In genomic region chr5:170681013-170681433, GRCh38 we compare ENCODE assay signal across 9 cellular contexts.
DNase-seq lines count a peak whose midpoint lies in the region; ATAC-seq and TF ChIP-seq lines count a peak whose summit lies in the region.
"Had no signal": no experiment of that assay in that cellular context is flagged by ENCODE, and none has a peak within 500 bp of the region (broad histone marks: within the 10 kb centered on the region; RNA-seq: fewer than 3 reads in every experiment).

No MANE protein-coding gene starts in this region.

- H3K4me1 ChIP-seq in cardiac muscle cell (ENCODE audit: low read depth) (no peaks in the 10 kb centered on the region), smooth muscle cell (ENCODE audit: low read depth) (no peaks in the 10 kb centered on the region)
- H3K4me1 ChIP-seq in CD8-positive, alpha-beta memory T cell (ENCODE audit: insufficient read depth, low read length): no peaks in the 10 kb centered on the region

- H3K27me3 ChIP-seq in cardiac muscle cell: peaks cover 62% of the 10 kb centered on the region
- peaks cover 87% of the 10 kb centered on the region for H3K27me3 ChIP-seq in smooth muscle cell (ENCODE audit: low read depth)
- no peaks in the 10 kb centered on the region for H3K27me3 ChIP-seq in CD8-positive, alpha-beta memory T cell (ENCODE audit: insufficient read depth, low read length, poor library complexity, severe bottlenecking)

- H3K4me3 ChIP-seq in cardiac muscle cell (no peak overlapping the region), smooth muscle cell (peak overlapping the region; percentile 19)
- no peak overlapping the region for H3K4me3 ChIP-seq in CD8-positive, alpha-beta memory T cell (ENCODE audit: low read length)
- H3K4me3 ChIP-seq: thoracic aorta had no signal

- H3K36me3 Mint-ChIP-seq in activated CD4-positive, alpha-beta memory T cell treated with anti-CD3 and anti-CD28 coated beads for 36 hours: no peaks in the 10 kb centered on the region
- no peaks in the 10 kb centered on the region for H3K36me3 Mint-ChIP-seq in CD8-positive, alpha-beta memory T cell

- no peak overlapping the region for H2AFZ ChIP-seq in smooth muscle cell (ENCODE audit: low read depth)

- POLR2A ChIA-PET in activated CD4-positive, alpha-beta memory T cell treated with anti-CD3 and anti-CD28 coated beads for 36 hours (lab: Charles Lee): no interaction called here
- POLR2A ChIA-PET in CD8-positive, alpha-beta memory T cell (lab: Charles Lee): no interaction called here

- peak; percentile 6 to 19 for DNase-seq in activated CD4-positive, alpha-beta T cell treated with anti-CD3 and anti-CD28 coated beads for 24 hours (ENCODE audit: low read depth in 2 of 2)
- no peak for DNase-seq in activated CD4-positive, alpha-beta T cell treated with anti-CD3 and anti-CD28 coated beads, Interleukin-2, amount 50 U/mL, for 1 hour
- peak; percentile 71 for DNase-seq in activated CD4-positive, alpha-beta memory T cell treated with anti-CD3 and anti-CD28 coated beads for 36 hours
- DNase-seq in cardiac muscle cell (ENCODE audit: low read depth in 1 of 2, low spot score in 1 of 2): peak; percentile 63 to 87
- peak; percentile 11 for DNase-seq in smooth muscle cell (lab: John Stamatoyannopoulos, UW; ENCODE audit: unreplicated experiment)
- no peak for DNase-seq in NK-92 treated with Interleukin-12 subunit alpha and Interleukin-12 subunit beta, amount 100 ng/mL, for 24 hours (lab: John Stamatoyannopoulos, UW)
- no peak for DNase-seq in CD8-positive, alpha-beta memory T cell

- H3K79me2 ChIP-seq in smooth muscle cell (ENCODE audit: low read depth): no peaks in the 10 kb centered on the region

- peak overlapping the region; percentile 75 for H3K4me2 ChIP-seq in smooth muscle cell

- H3F3A ChIP-seq in smooth muscle cell (ENCODE audit: low read depth): no peaks in the 10 kb centered on the region

- TF ChIP-seq CTCF in cardiac muscle cell (IDR thresholded peaks at IDR 0.05; ENCODE audit: low read depth, low read length) (no peak), smooth muscle cell (IDR thresholded peaks at IDR 0.05; ENCODE audit: borderline replicate concordance, insufficient read depth, poor library complexity, severe bottlenecking) (no peak)

- H3K4me3 Mint-ChIP-seq in activated CD4-positive, alpha-beta memory T cell treated with anti-CD3 and anti-CD28 coated beads for 36 hours: no peak overlapping the region
- H3K4me3 Mint-ChIP-seq in CD8-positive, alpha-beta memory T cell: peak overlapping the region in 1 of 7 donors; percentile 22

- H3K27me3 Mint-ChIP-seq in activated CD4-positive, alpha-beta memory T cell treated with anti-CD3 and anti-CD28 coated beads for 36 hours: peaks cover 40% of the 10 kb centered on the region
- H3K27me3 Mint-ChIP-seq in CD8-positive, alpha-beta memory T cell: peaks cover 18 to 57% of the 10 kb centered on the region in 2 donors

- no peak overlapping the region for H3K27ac Mint-ChIP-seq in activated CD4-positive, alpha-beta memory T cell treated with anti-CD3 and anti-CD28 coated beads for 36 hours
- H3K27ac Mint-ChIP-seq in CD8-positive, alpha-beta memory T cell: no peak overlapping the region

- ATAC-seq in HG03159 (IDR thresholded peaks at IDR 0.05; ENCODE audit: unreplicated experiment): peak; percentile 94

- peaks cover 8% of the 10 kb centered on the region for H3K4me1 Mint-ChIP-seq in activated CD4-positive, alpha-beta memory T cell treated with anti-CD3 and anti-CD28 coated beads for 36 hours (ENCODE audit: low read depth)
- peaks cover 6 to 9% (median 7%) of the 10 kb centered on the region in 3 donors for H3K4me1 Mint-ChIP-seq in CD8-positive, alpha-beta memory T cell

- no peaks in the 10 kb centered on the region for H4K20me1 ChIP-seq in smooth muscle cell (ENCODE audit: low read depth)

- no peaks in the 10 kb centered on the region for H3K9me3 ChIP-seq in cardiac muscle cell (ENCODE audit: low read depth)
- H3K9me3 ChIP-seq in smooth muscle cell (replicated peaks; ENCODE audit: low read depth): no peaks in the 10 kb centered on the region
- no peaks in the 10 kb centered on the region for H3K9me3 ChIP-seq in CD8-positive, alpha-beta memory T cell (ENCODE audit: low read length)
- H3K9me3 ChIP-seq: thoracic aorta had no signal

- no peak overlapping the region for H3K9ac ChIP-seq in smooth muscle cell (ENCODE audit: low read depth)

- intact Hi-C loops in activated CD4-positive, alpha-beta memory T cell treated with anti-CD3 and anti-CD28 coated beads for 36 hours (cut with micrococcal nuclease): no loop called here

- H3K27ac ChIP-seq in cardiac muscle cell: no peak overlapping the region
- no peak overlapping the region for H3K27ac ChIP-seq in smooth muscle cell (ENCODE audit: low read depth)
- no peak overlapping the region for H3K27ac ChIP-seq in CD8-positive, alpha-beta memory T cell (ENCODE audit: low read depth, low read length)
- H3K27ac ChIP-seq: thoracic aorta had no signal

- 4% methylated on average over 28 of the region's 28 CpGs for WGBS in smooth muscle cell (ENCODE audit: low lambda C conversion rate)

- CTCF ChIA-PET in activated CD4-positive, alpha-beta memory T cell treated with anti-CD3 and anti-CD28 coated beads for 36 hours (lab: Charles Lee): interaction anchor here (0.9 to 1.4 kb wide), 3 partner anchors 27 to 262 kb away, joined by 3 to 5 read pairs (median 4); no protein-coding TSS in a partner anchor
- CTCF ChIA-PET in CD8-positive, alpha-beta memory T cell (lab: Charles Lee): no interaction called here

- H3K36me3 ChIP-seq in cardiac muscle cell (no peaks in the 10 kb centered on the region), smooth muscle cell (ENCODE audit: low read depth) (no peaks in the 10 kb centered on the region)
- H3K36me3 ChIP-seq in CD8-positive, alpha-beta memory T cell (ENCODE audit: insufficient read depth, low read length): no peaks in the 10 kb centered on the region
- H3K36me3 ChIP-seq: thoracic aorta had no signal

- H3K9me3 Mint-ChIP-seq in activated CD4-positive, alpha-beta memory T cell treated with anti-CD3 and anti-CD28 coated beads for 36 hours: no peaks in the 10 kb centered on the region
- H3K9me3 Mint-ChIP-seq in CD8-positive, alpha-beta memory T cell: peaks cover 0 to 2% (median 0%) of the 10 kb centered on the region in 5 donors

Comparison
In these comparisons a context has a peak if more than half of its experiments do, and no peak if none do; other contexts are left out.
1. DNase-seq: peak in activated CD4-positive, alpha-beta T cell treated with anti-CD3 and anti-CD28 coated beads for 24 hours (2 of 2), activated CD4-positive, alpha-beta memory T cell treated with anti-CD3 and anti-CD28 coated beads for 36 hours (single experiment), cardiac muscle cell (2 of 2) and smooth muscle cell (single experiment); none in activated CD4-positive, alpha-beta T cell treated with anti-CD3 and anti-CD28 coated beads, Interleukin-2, amount 50 U/mL, for 1 hour (single experiment), NK-92 treated with Interleukin-12 subunit alpha and Interleukin-12 subunit beta, amount 100 ng/mL, for 24 hours (single experiment) and CD8-positive, alpha-beta memory T cell (0 of 5).